ENCODE assay signal across 8 cellular contexts in genomic region chr10:93445097-93445960, GRCh38. TPM values are rescaled to one million over a fixed set of nuclear protein-coding genes. Genes with fewer than 3 reads are reported as not detected.
DNase-seq lines count a peak whose midpoint lies in the region; ATAC-seq, FAIRE-seq and TF ChIP-seq lines count a peak whose summit lies in the region.

No MANE protein-coding gene starts in this region.

- peak; percentile 58 for FAIRE-seq in endometrium (lab: Jason Lieb, UNC)

- TF ChIP-seq CTCF in PC-3 (conservative IDR thresholded peaks at IDR 0.05; ENCODE audit: low read depth, low read length) (no peak), upper lobe of left lung (IDR thresholded peaks at IDR 0.05) (peak in 1 of 6 experiments; percentile 14)

- no peak overlapping the region for H2AFZ ChIP-seq in PC-3 (ENCODE audit: low read length)

- DNase-seq in HT1080 (ENCODE audit: low read depth) = peak; percentile 78
- DNase-seq in PC-3 = peak; percentile 93
- peak; percentile 84 for DNase-seq in medulla oblongata (ENCODE audit: extremely low spot score)
- peak; percentile 89 to 99 for DNase-seq in upper lobe of left lung
- DNase-seq in stimulated activated CD4-positive, alpha-beta T cell treated with anti-CD3 and anti-CD28 coated beads, Interleukin-4, amount 100 ng/mL, for 1 hour = no peak
- DNase-seq in occipital lobe (lab: John Stamatoyannopoulos, UW) = no peak
- no peak for DNase-seq in activated naive CD4-positive, alpha-beta T cell treated with anti-CD3 and anti-CD28 coated beads for 36 hours

- H4K20me1 ChIP-seq in PC-3 (ENCODE audit: low read length) = peaks cover 9% of the 10 kb centered on the region; the same call in 1 of the 2 replicates

- BruUV-seq in PC-3 (replicated peaks; lab: Mats Ljungman, UMichigan) = TSS peak; percentile 48

- no peak overlapping the region for H3K27ac Mint-ChIP-seq in activated naive CD4-positive, alpha-beta T cell treated with anti-CD3 and anti-CD28 coated beads for 36 hours

- POLR2A ChIA-PET in PC-3 (lab: Charles Lee; ENCODE audit: unreplicated experiment) = interaction anchor here (0.6 to 1.9 kb wide), 8 partner anchors 8 to 43 kb away, joined by 4 to 34 read pairs (median 8); partner anchors contain the start of gene MYOF

- H3K36me3 ChIP-seq in PC-3 (ENCODE audit: low read depth, low read length) = peaks cover 60% of the 10 kb centered on the region
- peaks cover 0 to 6% (median 3%) of the 10 kb centered on the region in 4 donors for H3K36me3 ChIP-seq in upper lobe of left lung

- no peaks in the 10 kb centered on the region for H3K4me1 Mint-ChIP-seq in activated naive CD4-positive, alpha-beta T cell treated with anti-CD3 and anti-CD28 coated beads for 36 hours (ENCODE audit: low read depth)

- H3K9me3 ChIP-seq in PC-3 (ENCODE audit: low read length) = no peaks in the 10 kb centered on the region
- H3K9me3 ChIP-seq in upper lobe of left lung = no peaks in the 10 kb centered on the region

- H3K79me2 ChIP-seq in PC-3 (ENCODE audit: low read length) = peaks cover 75% of the 10 kb centered on the region

- H3K4me1 ChIP-seq in PC-3 (ENCODE audit: insufficient read depth, low read length) (peaks cover 53% of the 10 kb centered on the region), upper lobe of left lung (peaks cover 39 to 53% (median 50%) of the 10 kb centered on the region in 4 donors)

- H3K9me2 ChIP-seq in PC-3 (replicated peaks; ENCODE audit: low read length) = no peaks in the 10 kb centered on the region

- TF ChIP-seq POLR2A in upper lobe of left lung (IDR thresholded peaks at IDR 0.05) = peak in 3 of 4 donors; percentile 21 to 80 (median 59)

- TF ChIP-seq EP300 in upper lobe of left lung (IDR thresholded peaks at IDR 0.05) = peak in 2 of 4 donors; percentile 63 to 85

- peaks cover 2% of the 10 kb centered on the region for H3K36me3 Mint-ChIP-seq in activated naive CD4-positive, alpha-beta T cell treated with anti-CD3 and anti-CD28 coated beads for 36 hours (ENCODE audit: low read depth)

- no peaks in the 10 kb centered on the region for H3K27me3 Mint-ChIP-seq in activated naive CD4-positive, alpha-beta T cell treated with anti-CD3 and anti-CD28 coated beads for 36 hours (ENCODE audit: low read depth)

- H3K4me3 Mint-ChIP-seq in activated naive CD4-positive, alpha-beta T cell treated with anti-CD3 and anti-CD28 coated beads for 36 hours = no peak overlapping the region

- no peaks in the 10 kb centered on the region for H3K27me3 ChIP-seq in PC-3 (ENCODE audit: low read length)
- no peaks in the 10 kb centered on the region for H3K27me3 ChIP-seq in upper lobe of left lung

- ATAC-seq in PC-3 = peak; percentile 95
- ATAC-seq in upper lobe of left lung (ENCODE audit: low FRiP score in 2 of 2) = peak; percentile 94 to 95

- H3K9ac ChIP-seq in PC-3 (ENCODE audit: low read length) = peak overlapping the region; percentile 21

- H3K4me3 ChIP-seq in PC-3 (ENCODE audit: low read length) = no peak overlapping the region
- no peak overlapping the region for H3K4me3 ChIP-seq in upper lobe of left lung

- CTCF ChIA-PET in PC-3 (lab: Charles Lee) = interaction anchor here (0.6 to 1.2 kb wide), 4 partner anchors 16 to 252 kb away, joined by 3 to 5 read pairs (median 4); no protein-coding TSS in a partner anchor
- CTCF ChIA-PET in activated naive CD4-positive, alpha-beta T cell treated with anti-CD3 and anti-CD28 coated beads for 36 hours (lab: Charles Lee) = interaction anchor here (0.7 kb wide), 2 partner anchors 22 to 52 kb away, joined by 3 read pairs; no protein-coding TSS in a partner anchor

- no peaks in the 10 kb centered on the region for H3K9me3 Mint-ChIP-seq in activated naive CD4-positive, alpha-beta T cell treated with anti-CD3 and anti-CD28 coated beads for 36 hours

- 32% methylated on average over 8 of the region's 8 CpGs for WGBS in upper lobe of left lung, 2 donors

- H3K4me2 ChIP-seq in PC-3 (ENCODE audit: low read length) = peak overlapping the region; percentile 63

- H3K27ac ChIP-seq in PC-3 (ENCODE audit: low read length) = peak overlapping the region; percentile 80
- peak overlapping the region; percentile 61 to 97 (median 73) for H3K27ac ChIP-seq in upper lobe of left lung

- intact Hi-C loops in PC-3 (cut with micrococcal nuclease) = no loop called here
- intact Hi-C loops in activated naive CD4-positive, alpha-beta T cell treated with anti-CD3 and anti-CD28 coated beads for 36 hours (cut with micrococcal nuclease) = no loop called here

- peaks cover 8% of the 10 kb centered on the region for H3F3A ChIP-seq in PC-3 (ENCODE audit: low read length, unreplicated experiment)

RNA-seq across cellular contexts. Expression of gene MYOF, which starts 36.8 kb away (rescaled TPM):
- total RNA-seq in HT1080 (2014; rRNA removed; shearing (Covaris generic)) = 72.7 and 85.0 TPM in 2 replicates
- polyA plus RNA-seq in HT1080 (2015; cell fraction: cytosol; rRNA removed) = 89.5 and 122 TPM in 2 replicates
- polyA plus RNA-seq in HT1080 (2015; cell fraction: nucleus; rRNA removed) = 329 and 332 TPM in 2 replicates
- total RNA-seq in PC-3 (2014; rRNA removed) (174 and 189 TPM in 2 replicates), upper lobe of left lung (100 to 1,000 TPM in 4 of 6 donors, 10 to 100 TPM in 2; 83.9 to 168 (median 129) TPM), occipital lobe (3.6 TPM)
- 10 to 100 TPM; 10.4 to 10.5 TPM for total RNA-seq in activated naive CD4-positive, alpha-beta T cell treated with anti-CD3 and anti-CD28 coated beads for 36 hours

RNA-seq across cellular contexts. Expression of gene CEP55, which starts 51.1 kb away (rescaled TPM):
- 86.3 and 87.3 TPM in 2 replicates for total RNA-seq in HT1080 (2014; rRNA removed; shearing (Covaris generic))
- 65.3 and 71.0 TPM in 2 replicates for polyA plus RNA-seq in HT1080 (2015; cell fraction: cytosol; rRNA removed)
- 41.7 and 49.9 TPM in 2 replicates for polyA plus RNA-seq in HT1080 (2015; cell fraction: nucleus; rRNA removed)
- 62.6 and 63.6 TPM in 2 replicates for total RNA-seq in PC-3 (2014; rRNA removed)
- total RNA-seq in upper lobe of left lung = 1 to 10 TPM in 5 of 6 donors, not detected in 1; 1.3 to 3.3 (median 2.3) TPM
- 1.9 TPM for total RNA-seq in occipital lobe
- 10 to 100 TPM; 64.4 to 68.2 TPM for total RNA-seq in activated naive CD4-positive, alpha-beta T cell treated with anti-CD3 and anti-CD28 coated beads for 36 hours

Comparison
In these comparisons a context has a peak if more than half of its experiments do, and no peak if none do; other contexts are left out.
1. DNase-seq: peak in HT1080 (single experiment), PC-3 (single experiment), medulla oblongata (single experiment) and upper lobe of left lung (2 of 2); none in stimulated activated CD4-positive, alpha-beta T cell treated with anti-CD3 and anti-CD28 coated beads, Interleukin-4, amount 100 ng/mL, for 1 hour (single experiment), occipital lobe (single experiment) and activated naive CD4-positive, alpha-beta T cell treated with anti-CD3 and anti-CD28 coated beads for 36 hours (single experiment).
2. RNA of gene CEP55, which starts 51.1 kb away (total RNA-seq): 86.3 to 87.3 TPM in HT1080, 64.4 to 68.2 TPM in activated naive CD4-positive, alpha-beta T cell treated with anti-CD3 and anti-CD28 coated beads for 36 hours and 62.6 to 63.6 TPM in PC-3; 1.3 to 3.3 TPM in upper lobe of left lung and 1.9 TPM in occipital lobe (single experiment); every median in the first group is over 10 times any median in the second.